Comparison of ENCODE assay signal across 1 cellular context in the genomic region with DNA sequence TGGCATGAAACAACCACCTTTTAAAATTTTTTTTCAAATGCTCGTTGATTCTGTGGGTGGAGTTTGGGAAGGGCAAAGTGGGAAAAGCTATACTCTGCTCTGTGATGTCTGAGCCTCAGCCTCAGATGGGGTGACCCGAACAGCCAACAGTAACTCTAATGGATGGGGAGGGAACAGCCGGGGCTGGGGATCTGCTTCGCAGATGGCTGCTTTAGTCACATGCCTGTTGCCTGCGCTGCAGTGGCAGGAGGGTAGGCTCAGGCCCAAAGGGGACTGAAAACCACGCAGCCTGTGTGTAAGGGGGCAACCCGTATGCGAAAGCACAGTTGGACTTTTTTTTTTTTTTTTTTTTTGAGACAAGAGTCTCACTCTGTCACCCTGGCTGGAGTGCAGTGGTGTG.
TF ChIP-seq lines count a peak whose summit lies in the region.

No MANE protein-coding gene starts in this region.

TF ChIP-seq in HepG2, 621 proteins besides CTCF, POLR2A, EP300 and RAD21:
- TF ChIP-seq, protein P1, sequence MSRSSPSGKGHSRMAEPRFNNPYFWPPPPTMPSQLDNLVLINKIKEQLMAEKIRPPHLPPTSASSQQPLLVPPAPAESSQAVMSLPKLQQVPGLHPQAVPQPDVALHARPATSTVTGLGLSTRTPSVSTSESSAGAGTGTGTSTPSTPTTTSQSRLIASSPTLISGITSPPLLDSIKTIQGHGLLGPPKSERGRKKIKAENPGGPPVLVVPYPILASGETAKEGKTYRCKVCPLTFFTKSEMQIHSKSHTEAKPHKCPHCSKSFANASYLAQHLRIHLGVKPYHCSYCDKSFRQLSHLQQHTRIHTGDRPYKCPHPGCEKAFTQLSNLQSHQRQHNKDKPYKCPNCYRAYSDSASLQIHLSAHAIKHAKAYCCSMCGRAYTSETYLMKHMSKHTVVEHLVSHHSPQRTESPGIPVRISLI (CRISPR knock-in tag; IDR thresholded peaks at IDR 0.05; ENCODE audit: borderline replicate concordance): 0 out of 2 replicates have a peak, but pooled peaks have one; percentile 26
- TF ChIP-seq ZNF33B (CRISPR knock-in tag; IDR thresholded peaks at IDR 0.05): 0 out of 2 replicates have a peak, but pooled peaks have one; percentile 33
- TF ChIP-seq, protein P2, sequence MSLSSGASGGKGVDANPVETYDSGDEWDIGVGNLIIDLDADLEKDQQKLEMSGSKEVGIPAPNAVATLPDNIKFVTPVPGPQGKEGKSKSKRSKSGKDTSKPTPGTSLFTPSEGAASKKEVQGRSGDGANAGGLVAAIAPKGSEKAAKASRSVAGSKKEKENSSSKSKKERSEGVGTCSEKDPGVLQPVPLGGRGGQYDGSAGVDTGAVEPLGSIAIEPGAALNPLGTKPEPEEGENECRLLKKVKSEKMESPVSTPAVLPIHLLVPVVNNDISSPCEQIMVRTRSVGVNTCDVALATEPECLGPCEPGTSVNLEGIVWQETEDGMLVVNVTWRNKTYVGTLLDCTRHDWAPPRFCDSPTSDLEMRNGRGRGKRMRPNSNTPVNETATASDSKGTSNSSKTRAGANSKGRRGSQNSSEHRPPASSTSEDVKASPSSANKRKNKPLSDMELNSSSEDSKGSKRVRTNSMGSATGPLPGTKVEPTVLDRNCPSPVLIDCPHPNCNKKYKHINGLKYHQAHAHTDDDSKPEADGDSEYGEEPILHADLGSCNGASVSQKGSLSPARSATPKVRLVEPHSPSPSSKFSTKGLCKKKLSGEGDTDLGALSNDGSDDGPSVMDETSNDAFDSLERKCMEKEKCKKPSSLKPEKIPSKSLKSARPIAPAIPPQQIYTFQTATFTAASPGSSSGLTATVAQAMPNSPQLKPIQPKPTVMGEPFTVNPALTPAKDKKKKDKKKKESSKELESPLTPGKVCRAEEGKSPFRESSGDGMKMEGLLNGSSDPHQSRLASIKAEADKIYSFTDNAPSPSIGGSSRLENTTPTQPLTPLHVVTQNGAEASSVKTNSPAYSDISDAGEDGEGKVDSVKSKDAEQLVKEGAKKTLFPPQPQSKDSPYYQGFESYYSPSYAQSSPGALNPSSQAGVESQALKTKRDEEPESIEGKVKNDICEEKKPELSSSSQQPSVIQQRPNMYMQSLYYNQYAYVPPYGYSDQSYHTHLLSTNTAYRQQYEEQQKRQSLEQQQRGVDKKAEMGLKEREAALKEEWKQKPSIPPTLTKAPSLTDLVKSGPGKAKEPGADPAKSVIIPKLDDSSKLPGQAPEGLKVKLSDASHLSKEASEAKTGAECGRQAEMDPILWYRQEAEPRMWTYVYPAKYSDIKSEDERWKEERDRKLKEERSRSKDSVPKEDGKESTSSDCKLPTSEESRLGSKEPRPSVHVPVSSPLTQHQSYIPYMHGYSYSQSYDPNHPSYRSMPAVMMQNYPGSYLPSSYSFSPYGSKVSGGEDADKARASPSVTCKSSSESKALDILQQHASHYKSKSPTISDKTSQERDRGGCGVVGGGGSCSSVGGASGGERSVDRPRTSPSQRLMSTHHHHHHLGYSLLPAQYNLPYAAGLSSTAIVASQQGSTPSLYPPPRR (CRISPR knock-in tag; IDR thresholded peaks at IDR 0.05; ENCODE audit: borderline replicate concordance): no peak
- TF ChIP-seq, protein P3, sequence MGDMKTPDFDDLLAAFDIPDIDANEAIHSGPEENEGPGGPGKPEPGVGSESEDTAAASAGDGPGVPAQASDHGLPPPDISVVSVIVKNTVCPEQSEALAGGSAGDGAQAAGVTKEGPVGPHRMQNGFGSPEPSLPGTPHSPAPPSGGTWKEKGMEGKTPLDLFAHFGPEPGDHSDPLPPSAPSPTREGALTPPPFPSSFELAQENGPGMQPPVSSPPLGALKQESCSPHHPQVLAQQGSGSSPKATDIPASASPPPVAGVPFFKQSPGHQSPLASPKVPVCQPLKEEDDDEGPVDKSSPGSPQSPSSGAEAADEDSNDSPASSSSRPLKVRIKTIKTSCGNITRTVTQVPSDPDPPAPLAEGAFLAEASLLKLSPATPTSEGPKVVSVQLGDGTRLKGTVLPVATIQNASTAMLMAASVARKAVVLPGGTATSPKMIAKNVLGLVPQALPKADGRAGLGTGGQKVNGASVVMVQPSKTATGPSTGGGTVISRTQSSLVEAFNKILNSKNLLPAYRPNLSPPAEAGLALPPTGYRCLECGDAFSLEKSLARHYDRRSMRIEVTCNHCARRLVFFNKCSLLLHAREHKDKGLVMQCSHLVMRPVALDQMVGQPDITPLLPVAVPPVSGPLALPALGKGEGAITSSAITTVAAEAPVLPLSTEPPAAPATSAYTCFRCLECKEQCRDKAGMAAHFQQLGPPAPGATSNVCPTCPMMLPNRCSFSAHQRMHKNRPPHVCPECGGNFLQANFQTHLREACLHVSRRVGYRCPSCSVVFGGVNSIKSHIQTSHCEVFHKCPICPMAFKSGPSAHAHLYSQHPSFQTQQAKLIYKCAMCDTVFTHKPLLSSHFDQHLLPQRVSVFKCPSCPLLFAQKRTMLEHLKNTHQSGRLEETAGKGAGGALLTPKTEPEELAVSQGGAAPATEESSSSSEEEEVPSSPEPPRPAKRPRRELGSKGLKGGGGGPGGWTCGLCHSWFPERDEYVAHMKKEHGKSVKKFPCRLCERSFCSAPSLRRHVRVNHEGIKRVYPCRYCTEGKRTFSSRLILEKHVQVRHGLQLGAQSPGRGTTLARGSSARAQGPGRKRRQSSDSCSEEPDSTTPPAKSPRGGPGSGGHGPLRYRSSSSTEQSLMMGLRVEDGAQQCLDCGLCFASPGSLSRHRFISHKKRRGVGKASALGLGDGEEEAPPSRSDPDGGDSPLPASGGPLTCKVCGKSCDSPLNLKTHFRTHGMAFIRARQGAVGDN (CRISPR knock-in tag; IDR thresholded peaks at IDR 0.05): peak; percentile 35; the same call in 1 of the 2 replicates
- TF ChIP-seq HDAC6 (IDR thresholded peaks at IDR 0.05; ENCODE audit: low read depth, low read length): no peak
